In genomic region chr15:58459045-58459444, GRCh38 we compare ENCODE assay signal across 15 cellular contexts. TPM values are rescaled to one million over a fixed set of nuclear protein-coding genes. Genes with fewer than 3 reads are reported as not detected.
DNase-seq lines count a peak whose midpoint lies in the region; ATAC-seq and TF ChIP-seq lines count a peak whose summit lies in the region.
"Had no signal": no experiment of that assay in that cellular context is flagged by ENCODE, and none has a peak within 500 bp of the region (broad histone marks: within the 10 kb centered on the region; RNA-seq: fewer than 3 reads in every experiment).

No MANE protein-coding gene starts in this region.

- peak overlapping the region; percentile 25 for H3K27ac Mint-ChIP-seq in dendritic cell treated with granulocyte-macrophage colony-stimulating factor and Interleukin-4, amounts not matched to agents 40 ng/mL and 50 ng/mL, for 4 days
- peak overlapping the region; percentile 37 for H3K27ac Mint-ChIP-seq in nephron progenitor cell

- H3K27me3 ChIP-seq in left ventricle myocardium inferior (ENCODE audit: low read depth): no peaks in the 10 kb centered on the region

- H3K4me3 ChIP-seq in left ventricle myocardium inferior: no peak overlapping the region

- in situ Hi-C loops in GM13976 (cut with MboI; ENCODE audit: low sequenced_read_pairs, unreplicated experiment): no loop called here

- peaks cover 52% of the 10 kb centered on the region for H3K4me1 ChIP-seq in left ventricle myocardium inferior

- no peaks in the 10 kb centered on the region for H3K36me3 ChIP-seq in left ventricle myocardium inferior

- no peaks in the 10 kb centered on the region for H3K9me3 Mint-ChIP-seq in dendritic cell treated with granulocyte-macrophage colony-stimulating factor and Interleukin-4, amounts not matched to agents 40 ng/mL and 50 ng/mL, for 4 days
- H3K9me3 Mint-ChIP-seq in nephron progenitor cell: no peaks in the 10 kb centered on the region

- H3K9me3 ChIP-seq in left ventricle myocardium inferior (replicated peaks): no peaks in the 10 kb centered on the region

- DNase-seq in left ventricle myocardium inferior: no peak
- no peak for DNase-seq in Right ventricle myocardium superior
- no peak for DNase-seq in nephron progenitor cell
- no peak for DNase-seq in COLO668 (lab: John Stamatoyannopoulos, UW; ENCODE audit: unreplicated experiment)
- no peak for DNase-seq in GM13976 (ENCODE audit: low spot score)
- no peak for DNase-seq in DMS153 treated with DMSO at 0.1 percent for 48 hours (lab: John Stamatoyannopoulos, UW; ENCODE audit: unreplicated experiment)
- DNase-seq: activated CD4-positive, CD25-positive, alpha-beta regulatory T cell; NCI-H1417; NCI-H446 treated with DMSO at 0.1 percent for 48 hours; stimulated activated CD4-positive, alpha-beta T cell treated with anti-CD3 and anti-CD28 coated beads, Interleukin-4, amount 100 ng/mL, for 1 hour had no signal

- H3K36me3 Mint-ChIP-seq in dendritic cell treated with granulocyte-macrophage colony-stimulating factor and Interleukin-4, amounts not matched to agents 40 ng/mL and 50 ng/mL, for 4 days (ENCODE audit: low read depth): no peaks in the 10 kb centered on the region
- H3K36me3 Mint-ChIP-seq in nephron progenitor cell (ENCODE audit: low read depth): no peaks in the 10 kb centered on the region

- H3K4me3 Mint-ChIP-seq in dendritic cell treated with granulocyte-macrophage colony-stimulating factor and Interleukin-4, amounts not matched to agents 40 ng/mL and 50 ng/mL, for 4 days: no peak overlapping the region
- H3K4me3 Mint-ChIP-seq in nephron progenitor cell: no peak overlapping the region

- intact Hi-C loops in left ventricle myocardium inferior (cut with micrococcal nuclease): no loop called here
- intact Hi-C loops in Right ventricle myocardium superior (cut with DNase I): no loop called here
- intact Hi-C loops in dendritic cell treated with granulocyte-macrophage colony-stimulating factor and Interleukin-4, amounts not matched to agents 40 ng/mL and 50 ng/mL, for 4 days (cut with micrococcal nuclease): loop anchor here (5.0 kb wide), 1 partner anchor 58 kb away; no protein-coding TSS in a partner anchor

- H3K27me3 Mint-ChIP-seq in dendritic cell treated with granulocyte-macrophage colony-stimulating factor and Interleukin-4, amounts not matched to agents 40 ng/mL and 50 ng/mL, for 4 days: peaks cover 5% of the 10 kb centered on the region
- peaks cover 3% of the 10 kb centered on the region for H3K27me3 Mint-ChIP-seq in nephron progenitor cell (ENCODE audit: low read depth, poor library complexity)

- ATAC-seq in Right ventricle myocardium superior (ENCODE audit: poor library complexity) (no peak), GM18502 (IDR thresholded peaks at IDR 0.05; ENCODE audit: poor library complexity, unreplicated experiment) (no peak)
- ATAC-seq: Panc1 had no signal

- no peak for TF ChIP-seq CTCF in left ventricle myocardium inferior (IDR thresholded peaks at IDR 0.05; ENCODE audit: borderline replicate concordance)
- TF ChIP-seq CTCF in nephron progenitor cell (IDR thresholded peaks at IDR 0.05): no peak
- TF ChIP-seq CTCF in GM13976 (IDR thresholded peaks at IDR 0.05; ENCODE audit: borderline replicate concordance, control extremely low read depth, extremely low read depth, insufficient read depth, missing control alignments): no peak

- H3K4me1 Mint-ChIP-seq in dendritic cell treated with granulocyte-macrophage colony-stimulating factor and Interleukin-4, amounts not matched to agents 40 ng/mL and 50 ng/mL, for 4 days (ENCODE audit: low read depth): peaks cover 59% of the 10 kb centered on the region
- peaks cover 67% of the 10 kb centered on the region for H3K4me1 Mint-ChIP-seq in nephron progenitor cell

- peak overlapping the region; percentile 88 for H3K27ac ChIP-seq in left ventricle myocardium inferior (replicated peaks)

RNA-seq across cellular contexts. Expression of gene LIPC, which starts 27.3 kb away (rescaled TPM):
- 1.5 TPM for total RNA-seq in left ventricle myocardium inferior
- 0.65 TPM for total RNA-seq in Right ventricle myocardium superior
- total RNA-seq: chondrocyte, H1 had no signal
